Comparison of ENCODE assay signal across 1 cellular context in the genomic region with DNA sequence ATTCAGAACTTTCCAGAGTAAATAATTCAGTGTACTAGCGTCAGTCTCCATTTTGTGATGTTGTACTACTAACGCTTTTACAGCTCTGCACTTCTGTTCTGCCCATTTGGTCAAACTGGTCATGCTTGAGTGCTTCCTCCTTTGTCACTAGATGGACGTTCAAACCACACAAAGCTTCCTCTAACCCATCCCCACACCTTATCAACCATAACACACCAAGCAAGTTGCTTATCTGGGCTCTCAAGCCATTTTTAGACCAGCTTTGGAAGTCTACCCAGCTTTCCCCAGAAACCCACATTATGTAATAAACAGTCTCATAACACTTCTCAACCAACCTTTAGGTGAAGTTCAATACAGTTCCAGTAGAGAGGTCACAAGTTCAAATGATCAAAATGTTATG.
A peak's percentile ranks its signal among the peaks of the same experiment; 100 is the strongest.
TF ChIP-seq lines count a peak whose summit lies in the region.

No MANE protein-coding gene starts in this region.

TF ChIP-seq in K562, 482 proteins besides CTCF, POLR2A, EP300 and RAD21 (continued from another document and continues in another):
- TF ChIP-seq, protein P1, sequence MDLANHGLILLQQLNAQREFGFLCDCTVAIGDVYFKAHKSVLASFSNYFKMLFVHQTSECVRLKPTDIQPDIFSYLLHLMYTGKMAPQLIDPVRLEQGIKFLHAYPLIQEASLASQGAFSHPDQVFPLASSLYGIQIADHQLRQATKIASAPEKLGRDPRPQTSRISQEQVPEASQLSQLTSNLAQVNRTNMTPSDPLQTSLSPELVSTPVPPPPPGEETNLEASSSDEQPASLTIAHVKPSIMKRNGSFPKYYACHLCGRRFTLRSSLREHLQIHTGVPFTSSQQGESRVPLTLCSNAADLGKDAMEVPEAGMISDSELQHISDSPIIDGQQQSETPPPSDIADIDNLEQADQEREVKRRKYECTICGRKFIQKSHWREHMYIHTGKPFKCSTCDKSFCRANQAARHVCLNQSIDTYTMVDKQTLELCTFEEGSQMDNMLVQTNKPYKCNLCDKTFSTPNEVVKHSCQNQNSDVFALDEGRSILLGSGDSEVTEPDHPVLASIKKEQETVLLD (IDR thresholded peaks at IDR 0.05), result peak; percentile 37; the same call in 1 of the 2 replicates
- TF ChIP-seq, protein P2, sequence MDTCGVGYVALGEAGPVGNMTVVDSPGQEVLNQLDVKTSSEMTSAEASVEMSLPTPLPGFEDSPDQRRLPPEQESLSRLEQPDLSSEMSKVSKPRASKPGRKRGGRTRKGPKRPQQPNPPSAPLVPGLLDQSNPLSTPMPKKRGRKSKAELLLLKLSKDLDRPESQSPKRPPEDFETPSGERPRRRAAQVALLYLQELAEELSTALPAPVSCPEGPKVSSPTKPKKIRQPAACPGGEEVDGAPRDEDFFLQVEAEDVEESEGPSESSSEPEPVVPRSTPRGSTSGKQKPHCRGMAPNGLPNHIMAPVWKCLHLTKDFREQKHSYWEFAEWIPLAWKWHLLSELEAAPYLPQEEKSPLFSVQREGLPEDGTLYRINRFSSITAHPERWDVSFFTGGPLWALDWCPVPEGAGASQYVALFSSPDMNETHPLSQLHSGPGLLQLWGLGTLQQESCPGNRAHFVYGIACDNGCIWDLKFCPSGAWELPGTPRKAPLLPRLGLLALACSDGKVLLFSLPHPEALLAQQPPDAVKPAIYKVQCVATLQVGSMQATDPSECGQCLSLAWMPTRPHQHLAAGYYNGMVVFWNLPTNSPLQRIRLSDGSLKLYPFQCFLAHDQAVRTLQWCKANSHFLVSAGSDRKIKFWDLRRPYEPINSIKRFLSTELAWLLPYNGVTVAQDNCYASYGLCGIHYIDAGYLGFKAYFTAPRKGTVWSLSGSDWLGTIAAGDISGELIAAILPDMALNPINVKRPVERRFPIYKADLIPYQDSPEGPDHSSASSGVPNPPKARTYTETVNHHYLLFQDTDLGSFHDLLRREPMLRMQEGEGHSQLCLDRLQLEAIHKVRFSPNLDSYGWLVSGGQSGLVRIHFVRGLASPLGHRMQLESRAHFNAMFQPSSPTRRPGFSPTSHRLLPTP (IDR thresholded peaks at IDR 0.05; ENCODE audit: borderline replicate concordance, extremely low read depth, insufficient read length), result no peak
- TF ChIP-seq HDAC6 (IDR thresholded peaks at IDR 0.05; ENCODE audit: low read depth, low read length) (no peak), PHF21A (IDR thresholded peaks at IDR 0.05; ENCODE audit: borderline replicate concordance, low read depth) (no peak), SRF (CRISPR knock-in tag; IDR thresholded peaks at IDR 0.05) (no peak), STAG1 (CRISPR knock-in tag; IDR thresholded peaks at IDR 0.05; ENCODE audit: borderline replicate concordance) (no peak), ZNF668 (CRISPR knock-in tag; IDR thresholded peaks at IDR 0.05) (no peak), ZFX (CRISPR knock-in tag; IDR thresholded peaks at IDR 0.05) (no peak), SMARCA5 (IDR thresholded peaks at IDR 0.05) (no peak), FOXP1 (CRISPR knock-in tag; IDR thresholded peaks at IDR 0.05) (no peak), FOXM1 (IDR thresholded peaks at IDR 0.05; ENCODE audit: low read depth) (peak; percentile 94), FOXM1 (CRISPR knock-in tag; IDR thresholded peaks at IDR 0.05; ENCODE audit: low read depth) (no peak), CBX8 (IDR thresholded peaks at IDR 0.05; ENCODE audit: borderline replicate concordance, extremely low read depth, low read depth, low read length, poor library complexity, severe bottlenecking) (no peak), ZNF778 (CRISPR knock-in tag; IDR thresholded peaks at IDR 0.05) (no peak), ZNF146 (CRISPR knock-in tag; IDR thresholded peaks at IDR 0.05; ENCODE audit: unreplicated experiment) (no peak), KAT2B (IDR thresholded peaks at IDR 0.05; ENCODE audit: low read depth, low read length) (no peak), MAFF (IDR thresholded peaks at IDR 0.05; ENCODE audit: low read length) (no peak), STAT5B (CRISPR knock-in tag; IDR thresholded peaks at IDR 0.05) (no peak), ZNF644 (tag; IDR thresholded peaks at IDR 0.05; ENCODE audit: low read depth) (peak; percentile 73; the same call in 1 of the 2 replicates), HNRNPLL (IDR thresholded peaks at IDR 0.05; ENCODE audit: low read depth, low read length, poor library complexity, severe bottlenecking) (no peak), HNRNPH1 (optimal IDR thresholded peaks at IDR 0.05; ENCODE audit: low read depth, low read length) (no peak), BCL6 (CRISPR knock-in tag; IDR thresholded peaks at IDR 0.05) (no peak), NR1H2 (CRISPR knock-in tag; IDR thresholded peaks at IDR 0.05) (no peak), SP1 (CRISPR knock-in tag; IDR thresholded peaks at IDR 0.05) (peak; percentile 67; the same call in 1 of the 2 replicates), NEUROD1 (IDR thresholded peaks at IDR 0.05; ENCODE audit: borderline replicate concordance, low read depth, low read length, partially characterized antibody) (peak; percentile 60), POLR3A (IDR thresholded peaks at IDR 0.05; ENCODE audit: borderline replicate concordance, extremely low read depth, insufficient read depth, insufficient read length) (no peak), ZNF184 (CRISPR knock-in tag; IDR thresholded peaks at IDR 0.05) (no peak), NELFE (IDR thresholded peaks at IDR 0.05; ENCODE audit: insufficient read depth, insufficient read length) (no peak), MXI1 (IDR thresholded peaks at IDR 0.05; ENCODE audit: low read depth, low read length) (no peak), ATF7 (IDR thresholded peaks at IDR 0.05) (peak; percentile 73), BRD4 (IDR thresholded peaks at IDR 0.05) (no peak), ZNF282 (CRISPR knock-in tag; IDR thresholded peaks at IDR 0.05) (no peak)
- TF ChIP-seq, protein P3, sequence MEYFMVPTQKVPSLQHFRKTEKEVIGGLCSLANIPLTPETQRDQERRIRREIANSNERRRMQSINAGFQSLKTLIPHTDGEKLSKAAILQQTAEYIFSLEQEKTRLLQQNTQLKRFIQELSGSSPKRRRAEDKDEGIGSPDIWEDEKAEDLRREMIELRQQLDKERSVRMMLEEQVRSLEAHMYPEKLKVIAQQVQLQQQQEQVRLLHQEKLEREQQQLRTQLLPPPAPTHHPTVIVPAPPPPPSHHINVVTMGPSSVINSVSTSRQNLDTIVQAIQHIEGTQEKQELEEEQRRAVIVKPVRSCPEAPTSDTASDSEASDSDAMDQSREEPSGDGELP (CRISPR knock-in tag; IDR thresholded peaks at IDR 0.05; ENCODE audit: borderline replicate concordance), result no peak
- TF ChIP-seq, protein P4, sequence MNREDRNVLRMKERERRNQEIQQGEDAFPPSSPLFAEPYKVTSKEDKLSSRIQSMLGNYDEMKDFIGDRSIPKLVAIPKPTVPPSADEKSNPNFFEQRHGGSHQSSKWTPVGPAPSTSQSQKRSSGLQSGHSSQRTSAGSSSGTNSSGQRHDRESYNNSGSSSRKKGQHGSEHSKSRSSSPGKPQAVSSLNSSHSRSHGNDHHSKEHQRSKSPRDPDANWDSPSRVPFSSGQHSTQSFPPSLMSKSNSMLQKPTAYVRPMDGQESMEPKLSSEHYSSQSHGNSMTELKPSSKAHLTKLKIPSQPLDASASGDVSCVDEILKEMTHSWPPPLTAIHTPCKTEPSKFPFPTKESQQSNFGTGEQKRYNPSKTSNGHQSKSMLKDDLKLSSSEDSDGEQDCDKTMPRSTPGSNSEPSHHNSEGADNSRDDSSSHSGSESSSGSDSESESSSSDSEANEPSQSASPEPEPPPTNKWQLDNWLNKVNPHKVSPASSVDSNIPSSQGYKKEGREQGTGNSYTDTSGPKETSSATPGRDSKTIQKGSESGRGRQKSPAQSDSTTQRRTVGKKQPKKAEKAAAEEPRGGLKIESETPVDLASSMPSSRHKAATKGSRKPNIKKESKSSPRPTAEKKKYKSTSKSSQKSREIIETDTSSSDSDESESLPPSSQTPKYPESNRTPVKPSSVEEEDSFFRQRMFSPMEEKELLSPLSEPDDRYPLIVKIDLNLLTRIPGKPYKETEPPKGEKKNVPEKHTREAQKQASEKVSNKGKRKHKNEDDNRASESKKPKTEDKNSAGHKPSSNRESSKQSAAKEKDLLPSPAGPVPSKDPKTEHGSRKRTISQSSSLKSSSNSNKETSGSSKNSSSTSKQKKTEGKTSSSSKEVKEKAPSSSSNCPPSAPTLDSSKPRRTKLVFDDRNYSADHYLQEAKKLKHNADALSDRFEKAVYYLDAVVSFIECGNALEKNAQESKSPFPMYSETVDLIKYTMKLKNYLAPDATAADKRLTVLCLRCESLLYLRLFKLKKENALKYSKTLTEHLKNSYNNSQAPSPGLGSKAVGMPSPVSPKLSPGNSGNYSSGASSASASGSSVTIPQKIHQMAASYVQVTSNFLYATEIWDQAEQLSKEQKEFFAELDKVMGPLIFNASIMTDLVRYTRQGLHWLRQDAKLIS (CRISPR knock-in tag; IDR thresholded peaks at IDR 0.05), result no peak
- TF ChIP-seq, protein P5, sequence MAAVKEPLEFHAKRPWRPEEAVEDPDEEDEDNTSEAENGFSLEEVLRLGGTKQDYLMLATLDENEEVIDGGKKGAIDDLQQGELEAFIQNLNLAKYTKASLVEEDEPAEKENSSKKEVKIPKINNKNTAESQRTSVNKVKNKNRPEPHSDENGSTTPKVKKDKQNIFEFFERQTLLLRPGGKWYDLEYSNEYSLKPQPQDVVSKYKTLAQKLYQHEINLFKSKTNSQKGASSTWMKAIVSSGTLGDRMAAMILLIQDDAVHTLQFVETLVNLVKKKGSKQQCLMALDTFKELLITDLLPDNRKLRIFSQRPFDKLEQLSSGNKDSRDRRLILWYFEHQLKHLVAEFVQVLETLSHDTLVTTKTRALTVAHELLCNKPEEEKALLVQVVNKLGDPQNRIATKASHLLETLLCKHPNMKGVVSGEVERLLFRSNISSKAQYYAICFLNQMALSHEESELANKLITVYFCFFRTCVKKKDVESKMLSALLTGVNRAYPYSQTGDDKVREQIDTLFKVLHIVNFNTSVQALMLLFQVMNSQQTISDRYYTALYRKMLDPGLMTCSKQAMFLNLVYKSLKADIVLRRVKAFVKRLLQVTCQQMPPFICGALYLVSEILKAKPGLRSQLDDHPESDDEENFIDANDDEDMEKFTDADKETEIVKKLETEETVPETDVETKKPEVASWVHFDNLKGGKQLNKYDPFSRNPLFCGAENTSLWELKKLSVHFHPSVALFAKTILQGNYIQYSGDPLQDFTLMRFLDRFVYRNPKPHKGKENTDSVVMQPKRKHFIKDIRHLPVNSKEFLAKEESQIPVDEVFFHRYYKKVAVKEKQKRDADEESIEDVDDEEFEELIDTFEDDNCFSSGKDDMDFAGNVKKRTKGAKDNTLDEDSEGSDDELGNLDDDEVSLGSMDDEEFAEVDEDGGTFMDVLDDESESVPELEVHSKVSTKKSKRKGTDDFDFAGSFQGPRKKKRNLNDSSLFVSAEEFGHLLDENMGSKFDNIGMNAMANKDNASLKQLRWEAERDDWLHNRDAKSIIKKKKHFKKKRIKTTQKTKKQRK (IDR thresholded peaks at IDR 0.05; ENCODE audit: borderline replicate concordance, low read depth, low read length), result no peak
- TF ChIP-seq, protein P6, sequence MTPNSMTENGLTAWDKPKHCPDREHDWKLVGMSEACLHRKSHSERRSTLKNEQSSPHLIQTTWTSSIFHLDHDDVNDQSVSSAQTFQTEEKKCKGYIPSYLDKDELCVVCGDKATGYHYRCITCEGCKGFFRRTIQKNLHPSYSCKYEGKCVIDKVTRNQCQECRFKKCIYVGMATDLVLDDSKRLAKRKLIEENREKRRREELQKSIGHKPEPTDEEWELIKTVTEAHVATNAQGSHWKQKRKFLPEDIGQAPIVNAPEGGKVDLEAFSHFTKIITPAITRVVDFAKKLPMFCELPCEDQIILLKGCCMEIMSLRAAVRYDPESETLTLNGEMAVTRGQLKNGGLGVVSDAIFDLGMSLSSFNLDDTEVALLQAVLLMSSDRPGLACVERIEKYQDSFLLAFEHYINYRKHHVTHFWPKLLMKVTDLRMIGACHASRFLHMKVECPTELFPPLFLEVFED (CRISPR knock-in tag; conservative IDR thresholded peaks at IDR 0.05), result no peak
- TF ChIP-seq, protein P7, sequence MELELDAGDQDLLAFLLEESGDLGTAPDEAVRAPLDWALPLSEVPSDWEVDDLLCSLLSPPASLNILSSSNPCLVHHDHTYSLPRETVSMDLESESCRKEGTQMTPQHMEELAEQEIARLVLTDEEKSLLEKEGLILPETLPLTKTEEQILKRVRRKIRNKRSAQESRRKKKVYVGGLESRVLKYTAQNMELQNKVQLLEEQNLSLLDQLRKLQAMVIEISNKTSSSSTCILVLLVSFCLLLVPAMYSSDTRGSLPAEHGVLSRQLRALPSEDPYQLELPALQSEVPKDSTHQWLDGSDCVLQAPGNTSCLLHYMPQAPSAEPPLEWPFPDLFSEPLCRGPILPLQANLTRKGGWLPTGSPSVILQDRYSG (tag; conservative IDR thresholded peaks at IDR 0.05; ENCODE audit: low read depth), result no peak
- TF ChIP-seq, protein P8, sequence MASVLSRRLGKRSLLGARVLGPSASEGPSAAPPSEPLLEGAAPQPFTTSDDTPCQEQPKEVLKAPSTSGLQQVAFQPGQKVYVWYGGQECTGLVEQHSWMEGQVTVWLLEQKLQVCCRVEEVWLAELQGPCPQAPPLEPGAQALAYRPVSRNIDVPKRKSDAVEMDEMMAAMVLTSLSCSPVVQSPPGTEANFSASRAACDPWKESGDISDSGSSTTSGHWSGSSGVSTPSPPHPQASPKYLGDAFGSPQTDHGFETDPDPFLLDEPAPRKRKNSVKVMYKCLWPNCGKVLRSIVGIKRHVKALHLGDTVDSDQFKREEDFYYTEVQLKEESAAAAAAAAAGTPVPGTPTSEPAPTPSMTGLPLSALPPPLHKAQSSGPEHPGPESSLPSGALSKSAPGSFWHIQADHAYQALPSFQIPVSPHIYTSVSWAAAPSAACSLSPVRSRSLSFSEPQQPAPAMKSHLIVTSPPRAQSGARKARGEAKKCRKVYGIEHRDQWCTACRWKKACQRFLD (CRISPR knock-in tag; IDR thresholded peaks at IDR 0.05), result peak; percentile 77; the same call in 1 of the 2 replicates
- TF ChIP-seq, protein P9, sequence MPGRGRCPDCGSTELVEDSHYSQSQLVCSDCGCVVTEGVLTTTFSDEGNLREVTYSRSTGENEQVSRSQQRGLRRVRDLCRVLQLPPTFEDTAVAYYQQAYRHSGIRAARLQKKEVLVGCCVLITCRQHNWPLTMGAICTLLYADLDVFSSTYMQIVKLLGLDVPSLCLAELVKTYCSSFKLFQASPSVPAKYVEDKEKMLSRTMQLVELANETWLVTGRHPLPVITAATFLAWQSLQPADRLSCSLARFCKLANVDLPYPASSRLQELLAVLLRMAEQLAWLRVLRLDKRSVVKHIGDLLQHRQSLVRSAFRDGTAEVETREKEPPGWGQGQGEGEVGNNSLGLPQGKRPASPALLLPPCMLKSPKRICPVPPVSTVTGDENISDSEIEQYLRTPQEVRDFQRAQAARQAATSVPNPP (IDR thresholded peaks at IDR 0.05; ENCODE audit: borderline replicate concordance, insufficient read depth, insufficient read length), result no peak
- TF ChIP-seq, protein P10, sequence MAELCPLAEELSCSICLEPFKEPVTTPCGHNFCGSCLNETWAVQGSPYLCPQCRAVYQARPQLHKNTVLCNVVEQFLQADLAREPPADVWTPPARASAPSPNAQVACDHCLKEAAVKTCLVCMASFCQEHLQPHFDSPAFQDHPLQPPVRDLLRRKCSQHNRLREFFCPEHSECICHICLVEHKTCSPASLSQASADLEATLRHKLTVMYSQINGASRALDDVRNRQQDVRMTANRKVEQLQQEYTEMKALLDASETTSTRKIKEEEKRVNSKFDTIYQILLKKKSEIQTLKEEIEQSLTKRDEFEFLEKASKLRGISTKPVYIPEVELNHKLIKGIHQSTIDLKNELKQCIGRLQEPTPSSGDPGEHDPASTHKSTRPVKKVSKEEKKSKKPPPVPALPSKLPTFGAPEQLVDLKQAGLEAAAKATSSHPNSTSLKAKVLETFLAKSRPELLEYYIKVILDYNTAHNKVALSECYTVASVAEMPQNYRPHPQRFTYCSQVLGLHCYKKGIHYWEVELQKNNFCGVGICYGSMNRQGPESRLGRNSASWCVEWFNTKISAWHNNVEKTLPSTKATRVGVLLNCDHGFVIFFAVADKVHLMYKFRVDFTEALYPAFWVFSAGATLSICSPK (IDR thresholded peaks at IDR 0.05; ENCODE audit: borderline replicate concordance), result no peak
